ENCODE assay signal across 1 cellular context in genomic region chr6:42049116-42049809, GRCh38.
TF ChIP-seq lines count a peak whose summit lies in the region.

No MANE protein-coding gene starts in this region.

TF ChIP-seq in GM12878, 131 proteins besides CTCF, POLR2A, EP300 and RAD21 (continued from another document):
- no peak for TF ChIP-seq E4F1 (IDR thresholded peaks at IDR 0.05; ENCODE audit: borderline replicate concordance, partially characterized antibody)
